In the genomic region with DNA sequence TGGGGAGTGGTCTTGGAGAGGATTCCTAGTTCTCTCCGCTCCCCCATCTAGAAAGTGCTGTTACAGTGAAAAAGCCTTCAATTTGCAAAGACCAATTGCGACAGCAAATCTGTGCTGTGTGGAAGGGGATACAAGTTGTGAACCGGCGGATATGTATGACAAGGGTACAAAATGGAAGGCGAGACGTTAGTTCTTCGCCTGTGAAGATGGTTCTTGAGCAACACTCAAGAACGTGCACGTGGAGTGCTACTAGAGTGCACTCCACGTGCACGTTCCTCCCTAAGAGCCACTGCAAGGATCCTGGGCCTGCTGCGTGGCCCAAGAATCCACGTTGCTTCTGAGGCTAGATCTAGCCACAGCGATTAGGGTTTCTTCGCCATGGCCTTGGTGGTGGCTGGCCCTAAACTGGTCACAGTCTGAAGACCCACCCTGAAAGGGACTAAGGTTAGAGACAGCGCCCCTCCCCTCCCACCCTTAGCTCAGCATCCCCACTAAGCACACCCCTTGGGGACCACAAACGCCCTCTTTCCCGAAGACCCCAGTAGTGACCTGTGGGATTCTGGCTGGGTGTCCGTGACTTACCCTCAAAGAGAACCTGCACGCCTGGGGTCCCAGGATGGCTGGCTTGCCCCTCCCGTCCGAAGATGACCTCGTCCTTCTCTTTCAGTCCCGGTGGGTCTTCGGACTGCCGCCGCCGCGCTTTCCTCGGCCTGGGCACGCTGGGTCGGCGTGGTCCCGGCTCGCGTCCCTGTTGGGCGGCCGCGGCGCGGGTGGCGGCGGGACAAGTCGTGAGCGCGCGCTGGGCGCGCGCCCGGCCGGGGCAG, we compare ENCODE assay signal across 8 cellular contexts. TPM values are rescaled to one million over a fixed set of nuclear protein-coding genes. Genes with fewer than 3 reads are reported as not detected.
DNase-seq lines count a peak whose midpoint lies in the region; ATAC-seq, FAIRE-seq and TF ChIP-seq lines count a peak whose summit lies in the region.

No MANE protein-coding gene starts in this region.

- H3K4me3 ChIP-seq in SK-N-MC (peak overlapping the region; percentile 86), esophagus (ENCODE audit: low read depth in 1 of 2, low read length in 2 of 2) (peak overlapping the region; percentile 73 to 77), prostate gland (peak overlapping the region; percentile 87 to 89)

- no peaks in the 10 kb centered on the region for H3K9me3 ChIP-seq in H9 (ENCODE audit: control insufficient read depth, low read depth, low read length)
- H3K9me3 ChIP-seq in SK-N-MC (ENCODE audit: low read depth, low read length) = no peaks in the 10 kb centered on the region
- no peaks in the 10 kb centered on the region for H3K9me3 ChIP-seq in esophagus (ENCODE audit: control insufficient read depth in 2 of 2, insufficient read depth in 1 of 2, low read depth in 1 of 2, low read length in 1 of 2)
- no peaks in the 10 kb centered on the region for H3K9me3 ChIP-seq in prostate gland

- H4K20me1 ChIP-seq in H9 (ENCODE audit: control insufficient read depth, insufficient read depth, insufficient read length) = no peaks in the 10 kb centered on the region

- H2BK20ac ChIP-seq in H9 (ENCODE audit: low read depth, low read length, poor library complexity, severe bottlenecking) = no peak overlapping the region

- H2AK5ac ChIP-seq in H9 (ENCODE audit: insufficient read length, low read length) = no peak overlapping the region

- H2BK5ac ChIP-seq in H9 (ENCODE audit: insufficient read length, low read length) = no peak overlapping the region

- H3K36me3 ChIP-seq in SK-N-MC (ENCODE audit: insufficient read depth, low read length) (no peaks in the 10 kb centered on the region), esophagus (ENCODE audit: control insufficient read depth in 2 of 2, insufficient read depth in 2 of 2, low read length in 1 of 2) (no peaks in the 10 kb centered on the region), prostate gland (no peaks in the 10 kb centered on the region)

- no peak overlapping the region for H3K27ac Mint-ChIP-seq in H9

- no peaks in the 10 kb centered on the region for H3K79me2 ChIP-seq in H9 (ENCODE audit: insufficient read depth, low read length)

- no CpG with 5 or more reads among the region's 52 CpGs for whole genome bisulfite sequencing in H9 (ENCODE audit: extremely low coverage, insufficient read length, low lambda C conversion rate)
- WGBS in esophagus, 2 donors = 26 to 29% methylated on average over 52 of the region's 52 CpGs
- 45% methylated on average over 33 of the region's 52 CpGs for WGBS in prostate gland

- intact Hi-C loops in prostate gland (cut with DNase I) = loop anchor here (5.0 to 10.0 kb wide), 2 partner anchors 106 to 252 kb away; a partner anchor contains a TSS

- H2BK120ac ChIP-seq in H9 (ENCODE audit: low read depth, low read length, poor library complexity, severe bottlenecking) = no peak overlapping the region

- peak overlapping the region; percentile 28 for H3K9ac ChIP-seq in H9 (ENCODE audit: extremely low read depth, insufficient read length, low read length)
- H3K9ac ChIP-seq in SK-N-MC (ENCODE audit: insufficient read length) = peak overlapping the region; percentile 63

- H3K18ac ChIP-seq in H9 (ENCODE audit: insufficient read length, low read depth, low read length) = peak overlapping the region; percentile 61

- H3K36me3 Mint-ChIP-seq in H9 (ENCODE audit: insufficient read depth in 1 of 3, low read depth in 3 of 3) = no peaks in the 10 kb centered on the region

- H3K23me2 ChIP-seq in H9 (ENCODE audit: insufficient read length, low read depth, low read length, poor library complexity, severe bottlenecking) = peaks cover 9% of the 10 kb centered on the region

- no peaks in the 10 kb centered on the region for H3K79me1 ChIP-seq in H9 (ENCODE audit: insufficient read depth, low read depth, low read length, poor library complexity, severe bottlenecking)

- TF ChIP-seq CTCF in H9 (conservative IDR thresholded peaks at IDR 0.05) = no peak
- TF ChIP-seq CTCF in prostate gland (IDR thresholded peaks at IDR 0.05) = no peak
- TF ChIP-seq CTCF in foreskin keratinocyte (conservative IDR thresholded peaks at IDR 0.05) = no peak

- H3K23ac ChIP-seq in H9 (ENCODE audit: insufficient read length, low read depth, low read length) = no peak overlapping the region

- peak overlapping the region; percentile 73 for H3K4me2 ChIP-seq in H9 (ENCODE audit: insufficient read depth, insufficient read length, low read length)

- no peak overlapping the region for H2BK12ac ChIP-seq in H9 (ENCODE audit: insufficient read length, low read depth, low read length)

- H4K5ac ChIP-seq in H9 (ENCODE audit: insufficient read length, low read depth, low read length) = no peak overlapping the region

- no peak overlapping the region for H3T11ph ChIP-seq in H9 (ENCODE audit: low read length)

- H3K4me1 Mint-ChIP-seq in H9 = peaks cover 16 to 21% of the 10 kb centered on the region in 2 experiments

- no peak for FAIRE-seq in HTR-8/SVneo (lab: Jason Lieb, UNC)

- no peak overlapping the region for H4K91ac ChIP-seq in H9 (ENCODE audit: insufficient read length, low read depth, low read length)

- H3K14ac ChIP-seq in H9 (ENCODE audit: insufficient read depth, low read length) = peak overlapping the region; percentile 78

- ATAC-seq in foreskin keratinocyte = no peak
- ATAC-seq in GM19328 (IDR thresholded peaks at IDR 0.05; ENCODE audit: unreplicated experiment) = no peak

- TF ChIP-seq POLR2A in prostate gland (IDR thresholded peaks at IDR 0.05) = no peak

- no peak overlapping the region for H4K8ac ChIP-seq in H9 (replicated peaks; ENCODE audit: insufficient read length, low read depth, low read length)

- no peak overlapping the region for H2AFZ ChIP-seq in H9 (ENCODE audit: low read length)

- H3K27me3 ChIP-seq in H9 (ENCODE audit: insufficient read depth, low read length) (peaks cover 2% of the 10 kb centered on the region; the same call in 1 of the 2 replicates), esophagus (ENCODE audit: control insufficient read depth in 1 of 2, insufficient read depth in 2 of 2, low read length in 2 of 2) (peaks cover 0 to 3% of the 10 kb centered on the region in 2 donors), prostate gland (replicated peaks; ENCODE audit: insufficient read depth) (no peaks in the 10 kb centered on the region), foreskin keratinocyte (peaks cover 91% of the 10 kb centered on the region)

- DNase-seq in H9 (no peak), SK-N-MC (ENCODE audit: low read depth, low spot score) (no peak), prostate gland (ENCODE audit: low spot score) (no peak), foreskin keratinocyte (no peak), HTR-8/SVneo (ENCODE audit: insufficient read length, low spot score) (no peak), DMS79 (lab: John Stamatoyannopoulos, UW) (no peak)

- H3K27me3 Mint-ChIP-seq in H9 (ENCODE audit: low read depth) = peaks cover 36% of the 10 kb centered on the region

- H3K4me3 Mint-ChIP-seq in H9 = peak overlapping the region; percentile 79 to 94

- H3K27ac ChIP-seq in H9 (ENCODE audit: insufficient read length, low read depth, low read length) = no peak overlapping the region
- no peak overlapping the region for H3K27ac ChIP-seq in SK-N-MC
- H3K27ac ChIP-seq in esophagus (ENCODE audit: low read depth in 2 of 2, low read length in 1 of 2) = peak overlapping the region; percentile 57 to 66
- H3K27ac ChIP-seq in prostate gland = peak overlapping the region; percentile 90 to 91
- no peak overlapping the region for H3K27ac ChIP-seq in foreskin keratinocyte

- no peak overlapping the region for H2BK15ac ChIP-seq in H9 (ENCODE audit: low read depth, low read length)

- no peak overlapping the region for H3K56ac ChIP-seq in H9 (ENCODE audit: insufficient read length, low read depth, low read length)

- 0 out of 2 replicates have a peak, but pooled peaks cover 2% of the 10 kb centered on the region for H3K4me1 ChIP-seq in H9 (ENCODE audit: insufficient read depth, low read length)
- H3K4me1 ChIP-seq in esophagus (ENCODE audit: control insufficient read depth in 2 of 2, insufficient read depth in 2 of 2, low read length in 1 of 2) = no peaks in the 10 kb centered on the region
- H3K4me1 ChIP-seq in prostate gland (replicated peaks) = peaks cover 2% of the 10 kb centered on the region
- H3K4me1 ChIP-seq in foreskin keratinocyte = no peaks in the 10 kb centered on the region

- H3K4ac ChIP-seq in H9 (ENCODE audit: low read depth, low read length) = no peak overlapping the region

- no peaks in the 10 kb centered on the region for H3K9me3 Mint-ChIP-seq in H9

RNA-seq across cellular contexts. Expression of a gene that starts 0.5 kb away (rescaled TPM):
- total RNA-seq in H9 (2021) = 6.6 and 7.2 TPM in 2 replicates
- 1 to 10 TPM in 1 of 2 donors, under 1 TPM in 1; 0.98 to 1.2 TPM for polyA plus RNA-seq in esophagus
- 10 to 100 TPM; 21.1 to 23.4 TPM for total RNA-seq in prostate gland
- total RNA-seq in foreskin keratinocyte = under 0.01 and 0.03 TPM in 2 replicates
- 0.01 TPM in 1 of 2 replicates, not detected in the other for polyA plus RNA-seq in foreskin keratinocyte

Comparison
In these comparisons a context has a peak if more than half of its experiments do, and no peak if none do; other contexts are left out.
1. H3K27ac ChIP-seq: peak in esophagus (2 of 2) and prostate gland (2 of 2); none in H9 (single experiment), SK-N-MC (single experiment) and foreskin keratinocyte (single experiment).
2. Peak in every context shown above with its lines, with median percentiles within 50 percentile points of each other: H3K4me3 ChIP-seq.